9 cellular contexts compared by ENCODE assay signal in genomic region chr17:42408076-42408475, GRCh38. TPM values are rescaled to one million over a fixed set of nuclear protein-coding genes. Genes with fewer than 3 reads are reported as not detected.
DNase-seq lines count a peak whose midpoint lies in the region; ATAC-seq, FAIRE-seq and TF ChIP-seq lines count a peak whose summit lies in the region.
"Had no signal": no experiment of that assay in that cellular context is flagged by ENCODE, and none has a peak within 500 bp of the region (broad histone marks: within the 10 kb centered on the region; RNA-seq: fewer than 3 reads in every experiment).

No MANE protein-coding gene starts in this region.

- DNase-seq in adipocyte (ENCODE audit: low read depth) = no peak
- DNase-seq in frontal cortex (ENCODE audit: low spot score in 2 of 2) = peak; percentile 56 to 78
- peak; percentile 20 for DNase-seq in neural crest cell (ENCODE audit: low read depth, low spot score)
- DNase-seq in upper lobe of right lung = no peak
- DNase-seq in stimulated activated CD4-positive, alpha-beta T cell treated with anti-CD3 and anti-CD28 coated beads, Interleukin-4, amount 100 ng/mL, for 1 hour = no peak
- no peak for DNase-seq in SHP77 (lab: John Stamatoyannopoulos, UW)

- no peak for ATAC-seq in upper lobe of right lung
- no peak for ATAC-seq in HG02678 (IDR thresholded peaks at IDR 0.05; ENCODE audit: unreplicated experiment)

- peaks cover 22% of the 10 kb centered on the region for H3K4me1 Mint-ChIP-seq in neural crest cell

- H3K4me3 Mint-ChIP-seq in neural crest cell = no peak overlapping the region
- H3K4me3 Mint-ChIP-seq: activated naive CD8-positive, alpha-beta T cell had no signal

- intact Hi-C loops in upper lobe of right lung (cut with DNase I) = loop anchor here (5.0 kb wide), 1 partner anchor 86 kb away; no protein-coding TSS in a partner anchor

- H3K4me1 ChIP-seq in adipocyte (ENCODE audit: control insufficient read depth, insufficient read depth, low read length) (peaks cover 79% of the 10 kb centered on the region), upper lobe of right lung (peaks cover 70% of the 10 kb centered on the region)

- TF ChIP-seq CTCF in neural crest cell (conservative IDR thresholded peaks at IDR 0.05) (no peak), upper lobe of right lung (IDR thresholded peaks at IDR 0.05) (no peak)

- no peak for FAIRE-seq in frontal cortex (lab: Jason Lieb, UNC)

- no peaks in the 10 kb centered on the region for H3K36me3 Mint-ChIP-seq in neural crest cell (ENCODE audit: low read depth)
- H3K36me3 Mint-ChIP-seq: activated naive CD8-positive, alpha-beta T cell; naive thymus-derived CD8-positive, alpha-beta T cell had no signal

- H3K9me3 ChIP-seq in adipocyte (ENCODE audit: control insufficient read depth, low read length) (no peaks in the 10 kb centered on the region), upper lobe of right lung (no peaks in the 10 kb centered on the region)

- H3K4me3 ChIP-seq in adipocyte (ENCODE audit: low read length) (peak overlapping the region; percentile 15), upper lobe of right lung (no peak overlapping the region)

- H3K27me3 Mint-ChIP-seq in neural crest cell (ENCODE audit: low read depth) = no peaks in the 10 kb centered on the region
- H3K27me3 Mint-ChIP-seq: activated naive CD8-positive, alpha-beta T cell; naive thymus-derived CD8-positive, alpha-beta T cell had no signal

- H3K9ac ChIP-seq in adipocyte (ENCODE audit: low read length) = peak overlapping the region; percentile 72

- H3K36me3 ChIP-seq in adipocyte (ENCODE audit: control insufficient read depth, insufficient read depth, low read length, severe bottlenecking) = peaks cover 28% of the 10 kb centered on the region
- H3K36me3 ChIP-seq in upper lobe of right lung = peaks cover 23% of the 10 kb centered on the region

- no peak overlapping the region for H3K27ac Mint-ChIP-seq in neural crest cell (ENCODE audit: unreplicated experiment)

- no peaks in the 10 kb centered on the region for H3K9me3 Mint-ChIP-seq in neural crest cell
- H3K9me3 Mint-ChIP-seq: naive thymus-derived CD8-positive, alpha-beta T cell had no signal

- H3K27me3 ChIP-seq in adipocyte (replicated peaks; ENCODE audit: control insufficient read depth, insufficient read depth, low read length) (no peaks in the 10 kb centered on the region), upper lobe of right lung (no peaks in the 10 kb centered on the region)

- H3K27ac ChIP-seq in upper lobe of right lung = peak overlapping the region; percentile 79

RNA-seq across cellular contexts. Expression of gene CAVIN1, which starts 15.0 kb away (rescaled TPM):
- 8.2 TPM for total RNA-seq in frontal cortex
- 0.09 and 0.14 TPM in 2 replicates for total RNA-seq in neural crest cell
- total RNA-seq in upper lobe of right lung = 342 TPM
- total RNA-seq: naive thymus-derived CD8-positive, alpha-beta T cell had no signal

RNA-seq across cellular contexts. Expression of gene STAT3, which starts 19.8 kb away (rescaled TPM):
- total RNA-seq in frontal cortex (26.5 TPM), neural crest cell (38.0 and 40.9 TPM in 2 replicates), upper lobe of right lung (309 TPM)

RNA-seq across cellular contexts. Expression of gene ATP6V0A1, which starts 50.6 kb away (rescaled TPM):
- 207 TPM for total RNA-seq in frontal cortex
- 59.4 and 64.7 TPM in 2 replicates for total RNA-seq in neural crest cell
- 109 TPM for total RNA-seq in upper lobe of right lung

Comparison
In these comparisons a context has a peak if more than half of its experiments do, and no peak if none do; other contexts are left out.
1. DNase-seq: peak in frontal cortex (2 of 2) and neural crest cell (single experiment); none in adipocyte (single experiment), upper lobe of right lung (single experiment), stimulated activated CD4-positive, alpha-beta T cell treated with anti-CD3 and anti-CD28 coated beads, Interleukin-4, amount 100 ng/mL, for 1 hour (single experiment) and SHP77 (0 of 2).
2. RNA of gene CAVIN1, which starts 15.0 kb away (total RNA-seq): 342 TPM in upper lobe of right lung (single experiment); 8.2 TPM in frontal cortex (single experiment) and 0.09 to 0.14 TPM in neural crest cell; every median in the first group is over 10 times any median in the second.